Comparison of ENCODE assay signal across 8 cellular contexts in genomic region chr1:222589462-222590302, GRCh38. TPM values are rescaled to one million over a fixed set of nuclear protein-coding genes. Genes with fewer than 3 reads are reported as not detected.
DNase-seq lines count a peak whose midpoint lies in the region; ATAC-seq and TF ChIP-seq lines count a peak whose summit lies in the region.

TSS of gene TAF1A (minus strand) at chr1:222589933.

- TF ChIP-seq CTCF in DOHH2 (IDR thresholded peaks at IDR 0.05; ENCODE audit: low read depth, low read length, poor library complexity, severe bottlenecking) (no peak), KMS-11 (conservative IDR thresholded peaks at IDR 0.05; ENCODE audit: low read depth, low read length) (no peak), fibroblast of lung (conservative IDR thresholded peaks at IDR 0.05 in 1 of 2, IDR thresholded peaks at IDR 0.05 in 1 of 2; ENCODE audit: low read depth in 1 of 2, low read length in 2 of 2) (no peak)

- H3K9me3 Mint-ChIP-seq in activated T-helper 1 cell treated with anti-CD3 and anti-CD28 coated beads, Interleukin-12 subunit alpha, Interleukin-12 subunit beta, Interleukin-2, Interleukin-4 antibody, amounts not matched to agents 30 ng/mL and 10 ng/mL and 1 ng/mL, durations not matched to agents 14 hours and 24 hours and 36 hours: no peaks in the 10 kb centered on the region
- no peaks in the 10 kb centered on the region for H3K9me3 Mint-ChIP-seq in naive thymus-derived CD4-positive, alpha-beta T cell
- H3K9me3 Mint-ChIP-seq in stimulated activated naive B cell treated with anti-CD40 and anti-IgM and Interleukin-4, amounts not matched to agents 10 μg/mL and 1 μg/mL and 100 μg/mL, for 72 hours: no peaks in the 10 kb centered on the region

- POLR2A ChIA-PET in naive thymus-derived CD4-positive, alpha-beta T cell (lab: Charles Lee): interaction anchor here (0.9 to 3.1 kb wide), 11 partner anchors 10 to 125 kb away, joined by 3 to 18 read pairs (median 6); partner anchors contain the start of gene BROX

- H3K36me3 ChIP-seq in DOHH2 (ENCODE audit: control insufficient read depth, low read length) (peaks cover 30% of the 10 kb centered on the region), KMS-11 (ENCODE audit: insufficient read depth) (no peaks in the 10 kb centered on the region; the same call in 1 of the 2 replicates), fibroblast of lung (ENCODE audit: control insufficient read depth, insufficient read depth, low read length) (peaks cover 2% of the 10 kb centered on the region)
- H3K36me3 ChIP-seq in naive thymus-derived CD4-positive, alpha-beta T cell (ENCODE audit: control insufficient read depth in 2 of 3, insufficient read depth in 3 of 3, low read length in 3 of 3): peaks cover 0 to 12% (median 0%) of the 10 kb centered on the region in 3 experiments

- no peaks in the 10 kb centered on the region for H3F3A ChIP-seq in DOHH2 (ENCODE audit: control insufficient read depth, insufficient read depth)

- H3K9ac ChIP-seq in KMS-11 (peak within 1 kb of the TSS; percentile 43), fibroblast of lung (ENCODE audit: insufficient read depth, low read length) (peak within 1 kb of the TSS; percentile 58)

- no peaks in the 10 kb centered on the region for H4K20me1 ChIP-seq in DOHH2 (ENCODE audit: control insufficient read depth, insufficient read depth, low read depth, low read length)
- H4K20me1 ChIP-seq in KMS-11 (ENCODE audit: insufficient read depth): no peaks in the 10 kb centered on the region
- H4K20me1 ChIP-seq in fibroblast of lung (ENCODE audit: control insufficient read depth, extremely low read depth, insufficient read depth, low read length): no peaks in the 10 kb centered on the region

- H3K36me3 Mint-ChIP-seq in activated T-helper 1 cell treated with anti-CD3 and anti-CD28 coated beads, Interleukin-12 subunit alpha, Interleukin-12 subunit beta, Interleukin-2, Interleukin-4 antibody, amounts not matched to agents 30 ng/mL and 10 ng/mL and 1 ng/mL, durations not matched to agents 14 hours and 24 hours and 36 hours (ENCODE audit: low read depth): peaks cover 23% of the 10 kb centered on the region
- peaks cover 0 to 21% (median 8%) of the 10 kb centered on the region in 5 donors for H3K36me3 Mint-ChIP-seq in naive thymus-derived CD4-positive, alpha-beta T cell
- peaks cover 4 to 18% of the 10 kb centered on the region in 2 donors for H3K36me3 Mint-ChIP-seq in stimulated activated naive B cell treated with anti-CD40 and anti-IgM and Interleukin-4, amounts not matched to agents 10 μg/mL and 1 μg/mL and 100 μg/mL, for 72 hours

- H3K27ac Mint-ChIP-seq in activated T-helper 1 cell treated with anti-CD3 and anti-CD28 coated beads, Interleukin-12 subunit alpha, Interleukin-12 subunit beta, Interleukin-2, Interleukin-4 antibody, amounts not matched to agents 30 ng/mL and 10 ng/mL and 1 ng/mL, durations not matched to agents 14 hours and 24 hours and 36 hours: peak within 1 kb of the TSS; percentile 88
- peak within 1 kb of the TSS; percentile 94 to 99 (median 97) for H3K27ac Mint-ChIP-seq in naive thymus-derived CD4-positive, alpha-beta T cell
- H3K27ac Mint-ChIP-seq in stimulated activated naive B cell treated with anti-CD40 and anti-IgM and Interleukin-4, amounts not matched to agents 10 μg/mL and 1 μg/mL and 100 μg/mL, for 72 hours: peak within 1 kb of the TSS; percentile 98

- H3K4me2 ChIP-seq in DOHH2 (ENCODE audit: low read length) (peak within 1 kb of the TSS; percentile 99), KMS-11 (peak within 1 kb of the TSS; percentile 90), fibroblast of lung (ENCODE audit: extremely low read depth, insufficient read depth, low read length) (peak within 1 kb of the TSS; percentile 98)

- H3K4me3 Mint-ChIP-seq in activated T-helper 1 cell treated with anti-CD3 and anti-CD28 coated beads, Interleukin-12 subunit alpha, Interleukin-12 subunit beta, Interleukin-2, Interleukin-4 antibody, amounts not matched to agents 30 ng/mL and 10 ng/mL and 1 ng/mL, durations not matched to agents 14 hours and 24 hours and 36 hours: peak within 1 kb of the TSS; percentile 92
- peak within 1 kb of the TSS; percentile 86 to 99 (median 96) for H3K4me3 Mint-ChIP-seq in naive thymus-derived CD4-positive, alpha-beta T cell
- peak within 1 kb of the TSS; percentile 94 to 99 for H3K4me3 Mint-ChIP-seq in stimulated activated naive B cell treated with anti-CD40 and anti-IgM and Interleukin-4, amounts not matched to agents 10 μg/mL and 1 μg/mL and 100 μg/mL, for 72 hours

- peaks cover 37% of the 10 kb centered on the region for H3K4me1 Mint-ChIP-seq in activated T-helper 1 cell treated with anti-CD3 and anti-CD28 coated beads, Interleukin-12 subunit alpha, Interleukin-12 subunit beta, Interleukin-2, Interleukin-4 antibody, amounts not matched to agents 30 ng/mL and 10 ng/mL and 1 ng/mL, durations not matched to agents 14 hours and 24 hours and 36 hours (ENCODE audit: low read depth)
- H3K4me1 Mint-ChIP-seq in naive thymus-derived CD4-positive, alpha-beta T cell: peaks cover 21 to 68% (median 57%) of the 10 kb centered on the region in 7 donors
- peaks cover 22 to 49% of the 10 kb centered on the region in 2 donors for H3K4me1 Mint-ChIP-seq in stimulated activated naive B cell treated with anti-CD40 and anti-IgM and Interleukin-4, amounts not matched to agents 10 μg/mL and 1 μg/mL and 100 μg/mL, for 72 hours

- no peaks in the 10 kb centered on the region for H3K9me2 ChIP-seq in DOHH2 (replicated peaks; ENCODE audit: control insufficient read depth, low read length)

- CTCF ChIA-PET in naive thymus-derived CD4-positive, alpha-beta T cell (lab: Charles Lee): interaction anchor here (0.6 to 2.3 kb wide), 4 partner anchors 45 to 220 kb away, joined by 3 to 7 read pairs (median 4); no protein-coding TSS in a partner anchor

- H3K79me2 ChIP-seq in DOHH2 (ENCODE audit: control insufficient read depth, low read length) (peaks cover 48% of the 10 kb centered on the region), KMS-11 (ENCODE audit: insufficient read depth, low read depth) (no peaks in the 10 kb centered on the region), fibroblast of lung (ENCODE audit: control insufficient read depth, insufficient read depth, low read length) (peaks cover 15% of the 10 kb centered on the region)

- DNase-seq in RPMI8226 (peak; percentile 96), fibroblast of lung (ENCODE audit: low read depth in 2 of 2) (peak; percentile 83)
- DNase-seq in activated T-helper 1 cell treated with anti-CD3 and anti-CD28 coated beads, Interleukin-12 subunit alpha, Interleukin-12 subunit beta, Interleukin-2, Interleukin-4 antibody, amounts not matched to agents 30 ng/mL and 10 ng/mL and 1 ng/mL, durations not matched to agents 14 hours and 24 hours and 36 hours (ENCODE audit: low spot score): peak; percentile 77
- DNase-seq in naive thymus-derived CD4-positive, alpha-beta T cell: peak; percentile 53 to 92 (median 87)
- peak; percentile 80 for DNase-seq in stimulated activated naive B cell treated with anti-CD40 and anti-IgM and Interleukin-4, amounts not matched to agents 10 μg/mL and 1 μg/mL and 100 μg/mL, for 72 hours

- intact Hi-C loops in activated T-helper 1 cell treated with anti-CD3 and anti-CD28 coated beads, Interleukin-12 subunit alpha, Interleukin-12 subunit beta, Interleukin-2, Interleukin-4 antibody, amounts not matched to agents 30 ng/mL and 10 ng/mL and 1 ng/mL, durations not matched to agents 14 hours and 24 hours and 36 hours (cut with micrococcal nuclease): loop anchor here (1.0 to 5.0 kb wide), 7 partner anchors 28 to 1152 kb away; partner anchors contain the start of genes AIDA and BROX
- intact Hi-C loops in naive thymus-derived CD4-positive, alpha-beta T cell (cut with micrococcal nuclease): loop anchor here (1.0 kb wide), 8 partner anchors 28 to 847 kb away; partner anchors contain the start of genes DUSP10 (in 1 of the 2) and TLR5 (in 1 of the 2)

- H3K27ac ChIP-seq in DOHH2 (ENCODE audit: low read depth, low read length) (peak within 1 kb of the TSS; percentile 41; the same call in 1 of the 2 replicates), KMS-11 (peak within 1 kb of the TSS; percentile 13), fibroblast of lung (ENCODE audit: insufficient read depth, low read length) (peak within 1 kb of the TSS; percentile 84)
- peak within 1 kb of the TSS; percentile 85 for H3K27ac ChIP-seq in naive thymus-derived CD4-positive, alpha-beta T cell (ENCODE audit: low read depth, low read length)

- H3K4me1 ChIP-seq in DOHH2 (ENCODE audit: control insufficient read depth, low read length) (peaks cover 31% of the 10 kb centered on the region), KMS-11 (ENCODE audit: low read depth, poor library complexity, severe bottlenecking) (peaks cover 14% of the 10 kb centered on the region), fibroblast of lung (ENCODE audit: control insufficient read depth, extremely low read depth, insufficient read depth, low read length) (peaks cover 6% of the 10 kb centered on the region)
- H3K4me1 ChIP-seq in naive thymus-derived CD4-positive, alpha-beta T cell (ENCODE audit: control insufficient read depth in 2 of 2, insufficient read depth in 2 of 2, low read length in 2 of 2): peaks cover 6 to 18% of the 10 kb centered on the region in 2 donors

- peak within 1 kb of the TSS; percentile 95 for H3K4me3 ChIP-seq in DOHH2 (ENCODE audit: low read length)
- peak within 1 kb of the TSS; percentile 43 for H3K4me3 ChIP-seq in KMS-11 (IDR thresholded peaks at IDR 0.05; ENCODE audit: insufficient read depth, low read depth, low read length)
- peak within 1 kb of the TSS; percentile 72 to 91 (median 78) for H3K4me3 ChIP-seq in fibroblast of lung (replicated peaks in 1 of 4; ENCODE audit: control extremely low read depth in 1 of 4, insufficient read depth in 1 of 4, low read depth in 3 of 4, low read length in 4 of 4)
- H3K4me3 ChIP-seq in naive thymus-derived CD4-positive, alpha-beta T cell (ENCODE audit: low read length): peak within 1 kb of the TSS; percentile 93

- peak within 1 kb of the TSS; percentile 88 for H2AFZ ChIP-seq in KMS-11 (ENCODE audit: low read depth)
- peak within 1 kb of the TSS; percentile 75 for H2AFZ ChIP-seq in fibroblast of lung (ENCODE audit: low read length)

- peaks cover 6% of the 10 kb centered on the region for H3K27me3 Mint-ChIP-seq in activated T-helper 1 cell treated with anti-CD3 and anti-CD28 coated beads, Interleukin-12 subunit alpha, Interleukin-12 subunit beta, Interleukin-2, Interleukin-4 antibody, amounts not matched to agents 30 ng/mL and 10 ng/mL and 1 ng/mL, durations not matched to agents 14 hours and 24 hours and 36 hours (ENCODE audit: insufficient read depth)
- H3K27me3 Mint-ChIP-seq in naive thymus-derived CD4-positive, alpha-beta T cell: peaks cover 0 to 4% (median 0%) of the 10 kb centered on the region in 5 donors
- no peaks in the 10 kb centered on the region for H3K27me3 Mint-ChIP-seq in stimulated activated naive B cell treated with anti-CD40 and anti-IgM and Interleukin-4, amounts not matched to agents 10 μg/mL and 1 μg/mL and 100 μg/mL, for 72 hours

- H3K9me3 ChIP-seq in DOHH2 (ENCODE audit: control insufficient read depth, insufficient read depth, low read length) (no peaks in the 10 kb centered on the region), fibroblast of lung (ENCODE audit: control insufficient read depth, insufficient read depth, low read depth, low read length) (no peaks in the 10 kb centered on the region)
- no peaks in the 10 kb centered on the region for H3K9me3 ChIP-seq in naive thymus-derived CD4-positive, alpha-beta T cell (ENCODE audit: control insufficient read depth in 2 of 3, low read length in 3 of 3)

- no peaks in the 10 kb centered on the region for H3K27me3 ChIP-seq in DOHH2 (ENCODE audit: control insufficient read depth, low read length)
- H3K27me3 ChIP-seq in KMS-11 (ENCODE audit: insufficient read depth, low read depth): no peaks in the 10 kb centered on the region
- H3K27me3 ChIP-seq in fibroblast of lung (ENCODE audit: control insufficient read depth, insufficient read depth, low read length): no peaks in the 10 kb centered on the region
- H3K27me3 ChIP-seq in naive thymus-derived CD4-positive, alpha-beta T cell (ENCODE audit: control insufficient read depth in 2 of 2, insufficient read depth in 2 of 2, low read length in 2 of 2): no peaks in the 10 kb centered on the region

- ATAC-seq in GM21786 (IDR thresholded peaks at IDR 0.05; ENCODE audit: unreplicated experiment): peak; percentile 100
- peak; percentile 100 for ATAC-seq in naive thymus-derived CD4-positive, alpha-beta T cell
- peak; percentile 100 for ATAC-seq in stimulated activated naive B cell treated with anti-CD40 and anti-IgM and Interleukin-4, amounts not matched to agents 10 μg/mL and 1 μg/mL and 100 μg/mL, for 72 hours (replicated peaks)

RNA-seq across cellular contexts. Expression of gene TAF1A, which starts in this region (rescaled TPM):
- 19.2 and 19.7 TPM in 2 replicates for total RNA-seq in activated T-helper 1 cell treated with anti-CD3 and anti-CD28 coated beads, Interleukin-12 subunit alpha, Interleukin-12 subunit beta, Interleukin-2, Interleukin-4 antibody, amounts not matched to agents 30 ng/mL and 10 ng/mL and 1 ng/mL, durations not matched to agents 14 hours and 24 hours and 36 hours
- 14.9 and 15.2 TPM in 2 replicates for total RNA-seq in fibroblast of lung
- 7.1 and 7.2 TPM in 2 replicates for polyA plus RNA-seq in fibroblast of lung
- 2.8 and 5.1 TPM in 2 replicates for polyA plus RNA-seq in fibroblast of lung (2012)
- polyA minus RNA-seq in fibroblast of lung (ENCODE audit: low replicate concordance): 0.79 TPM in 1 of 2 replicates, not detected in the other
- total RNA-seq in naive thymus-derived CD4-positive, alpha-beta T cell: 10 to 100 TPM in 2 of 5 experiments, 1 to 10 TPM in 3; 6.5 to 17.9 (median 9.3) TPM
- polyA plus RNA-seq in naive thymus-derived CD4-positive, alpha-beta T cell: 1 to 10 TPM; 6.8 to 8.0 TPM

Comparison
In these comparisons a context has a peak if more than half of its experiments do, and no peak if none do; other contexts are left out.
1. Peak in every context shown above with its lines: DNase-seq, ATAC-seq, H3K4me3 ChIP-seq and H3K27ac ChIP-seq.
2. H3K27ac ChIP-seq: peak in every context shown above with its lines; median percentile 85 in naive thymus-derived CD4-positive, alpha-beta T cell; 84 in fibroblast of lung; 41 in DOHH2; 13 in KMS-11.
3. H3K4me3 ChIP-seq: peak in every context shown above with its lines; median percentile 95 in DOHH2; 93 in naive thymus-derived CD4-positive, alpha-beta T cell; 78 in fibroblast of lung; 43 in KMS-11.